ENCODE assay signal across 1 cellular context in genomic region chr13:75482070-75482819, GRCh38.
A peak's percentile ranks its signal among the peaks of the same experiment; 100 is the strongest.
TF ChIP-seq lines count a peak whose summit lies in the region.

TBC1D4 (minus strand) TSS chr13:75482169; CDS start chr13:75481767, 402 bp downstream.

TF ChIP-seq in HepG2, 621 proteins besides CTCF, POLR2A, EP300 and RAD21 (continued from another document and continues in another):
- peak; percentile 81; the same call in 1 of the 2 replicates for TF ChIP-seq ARID5B (CRISPR knock-in tag; IDR thresholded peaks at IDR 0.05)
- TF ChIP-seq KLF16 (CRISPR knock-in tag; IDR thresholded peaks at IDR 0.05), result no peak
- peak; percentile 86; the same call in 1 of the 2 replicates for TF ChIP-seq KDM3A (CRISPR knock-in tag; IDR thresholded peaks at IDR 0.05; ENCODE audit: low read depth)
- peak; percentile 76 for TF ChIP-seq ZFP91 (CRISPR knock-in tag; IDR thresholded peaks at IDR 0.05; ENCODE audit: borderline replicate concordance)
- TF ChIP-seq KMT2B (CRISPR knock-in tag; IDR thresholded peaks at IDR 0.05), result peak; percentile 84
- peak; percentile 82 for TF ChIP-seq POGZ (CRISPR knock-in tag; IDR thresholded peaks at IDR 0.05)
- peak; percentile 74; the same call in 1 of the 2 replicates for TF ChIP-seq ISL2 (CRISPR knock-in tag; IDR thresholded peaks at IDR 0.05)
- TF ChIP-seq SAP130 (CRISPR knock-in tag; IDR thresholded peaks at IDR 0.05; ENCODE audit: low read depth), result peak; percentile 90
- TF ChIP-seq ZBTB7B (CRISPR knock-in tag; IDR thresholded peaks at IDR 0.05), result peak; percentile 46; the same call in 1 of the 2 replicates
- TF ChIP-seq ZFP36L2 (CRISPR knock-in tag; IDR thresholded peaks at IDR 0.05), result no peak
- no peak for TF ChIP-seq ZNF841 (CRISPR knock-in tag; IDR thresholded peaks at IDR 0.05; ENCODE audit: borderline replicate concordance)
- TF ChIP-seq SIN3A (IDR thresholded peaks at IDR 0.05; ENCODE audit: borderline replicate concordance, low read depth, low read length), result no peak
- TF ChIP-seq ZNF574 (CRISPR knock-in tag; IDR thresholded peaks at IDR 0.05), result peak; percentile 75
- TF ChIP-seq ASH2L (IDR thresholded peaks at IDR 0.05; ENCODE audit: insufficient read length, low read depth, low read length), result peak; percentile 89
- TF ChIP-seq KMT2A (CRISPR knock-in tag; IDR thresholded peaks at IDR 0.05), result peak; percentile 64
- 0 out of 2 replicates have a peak, but pooled peaks have one; percentile 6 for TF ChIP-seq FOXA3 (CRISPR knock-in tag; IDR thresholded peaks at IDR 0.05)
- TF ChIP-seq AKAP8 (CRISPR knock-in tag; IDR thresholded peaks at IDR 0.05), result no peak; the same call in 1 of the 2 replicates
- TF ChIP-seq ZNF589 (CRISPR knock-in tag; conservative IDR thresholded peaks at IDR 0.05), result no peak; the same call in 1 of the 2 replicates
- TF ChIP-seq HNF1A (IDR thresholded peaks at IDR 0.05; ENCODE audit: low read depth), result no peak
- peak; percentile 56; the same call in 1 of the 2 replicates for TF ChIP-seq HNF1A (CRISPR knock-in tag; IDR thresholded peaks at IDR 0.05; ENCODE audit: borderline replicate concordance)
- TF ChIP-seq ZNF530 (CRISPR knock-in tag; IDR thresholded peaks at IDR 0.05; ENCODE audit: low read depth), result no peak
- TF ChIP-seq HOMEZ (CRISPR knock-in tag; IDR thresholded peaks at IDR 0.05; ENCODE audit: low read depth), result 0 out of 2 replicates have a peak, but pooled peaks have one; percentile 50
- TF ChIP-seq EED (CRISPR knock-in tag; IDR thresholded peaks at IDR 0.05), result no peak
- TF ChIP-seq ZSCAN9 (CRISPR knock-in tag; IDR thresholded peaks at IDR 0.05; ENCODE audit: borderline replicate concordance), result peak; percentile 49; the same call in 1 of the 2 replicates
- peak; percentile 98 for TF ChIP-seq HNRNPL (IDR thresholded peaks at IDR 0.05; ENCODE audit: low read depth, low read length)
- TF ChIP-seq ZNF510 (CRISPR knock-in tag; IDR thresholded peaks at IDR 0.05; ENCODE audit: low read depth), result no peak
- TF ChIP-seq ZNF230 (CRISPR knock-in tag; IDR thresholded peaks at IDR 0.05), result no peak
- TF ChIP-seq MBNL3 (CRISPR knock-in tag; conservative IDR thresholded peaks at IDR 0.05), result no peak
- peak; percentile 54 for TF ChIP-seq IRF2 (CRISPR knock-in tag; IDR thresholded peaks at IDR 0.05)
- peak; percentile 58; the same call in 1 of the 2 replicates for TF ChIP-seq HMG20B (CRISPR knock-in tag; conservative IDR thresholded peaks at IDR 0.05)
- no peak for TF ChIP-seq HMGA1 (CRISPR knock-in tag; conservative IDR thresholded peaks at IDR 0.05)
- 0 out of 2 replicates have a peak, but pooled peaks have one; percentile 25 for TF ChIP-seq NFAT5 (CRISPR knock-in tag; IDR thresholded peaks at IDR 0.05)
- TF ChIP-seq NRL (CRISPR knock-in tag; IDR thresholded peaks at IDR 0.05; ENCODE audit: borderline replicate concordance), result peak; percentile 41; the same call in 1 of the 2 replicates
- TF ChIP-seq NFYC (CRISPR knock-in tag; IDR thresholded peaks at IDR 0.05), result peak; percentile 17; the same call in 1 of the 2 replicates
- TF ChIP-seq FUBP1 (CRISPR knock-in tag; IDR thresholded peaks at IDR 0.05; ENCODE audit: borderline replicate concordance), result no peak
